Comparison of ENCODE assay signal across 8 cellular contexts in the genomic region with DNA sequence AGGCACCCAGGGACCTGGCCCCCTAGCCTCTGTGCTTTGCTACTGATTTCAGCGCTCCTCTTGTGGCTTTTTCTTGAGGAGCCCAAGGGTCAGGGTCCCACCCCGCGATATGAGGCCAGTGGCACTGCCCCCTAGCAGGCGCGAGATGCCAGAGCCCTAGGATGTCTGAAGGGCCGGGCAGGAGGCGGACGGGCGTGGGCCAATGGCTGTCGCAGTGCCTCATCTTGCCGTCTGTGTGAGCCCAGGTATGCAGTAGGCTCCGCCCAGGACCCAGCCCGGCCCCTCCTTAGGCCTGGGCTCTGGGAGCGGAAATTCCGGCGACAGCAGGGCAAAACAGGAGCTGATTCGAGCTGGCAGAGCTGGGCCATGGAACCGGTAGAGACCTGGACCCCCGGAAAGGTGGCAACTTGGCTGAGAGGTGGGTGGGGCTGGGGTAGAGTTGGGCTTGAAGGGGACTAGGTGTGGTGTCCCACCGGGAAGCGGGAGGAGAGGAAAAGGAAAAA. TPM values are rescaled to one million over a fixed set of nuclear protein-coding genes. Genes with fewer than 3 reads are reported as not detected.
DNase-seq lines count a peak whose midpoint lies in the region; ATAC-seq and TF ChIP-seq lines count a peak whose summit lies in the region.
"Had no signal": no experiment of that assay in that cellular context is flagged by ENCODE, and none has a peak within 500 bp of the region (broad histone marks: within the 10 kb centered on the region; RNA-seq: fewer than 3 reads in every experiment).

Gene CNKSR1 (plus strand): TSS at position 310 of the 503 bp plus-strand sequence. CDS start 57 bp downstream, at position 367.

- H3K4me3 ChIP-seq in HUES64 (ENCODE audit: low read length) (peak within 1 kb of the TSS; percentile 52), PC-3 (ENCODE audit: low read length) (peak within 1 kb of the TSS; percentile 73), iPS-11a (ENCODE audit: low read depth, low read length) (peak within 1 kb of the TSS; percentile 27), skin epidermis (peak within 1 kb of the TSS in 5 of 7 experiments; percentile 14 to 44 (median 26))

- peak within 1 kb of the TSS; percentile 84 for H3K4me2 ChIP-seq in PC-3 (ENCODE audit: low read length)

- peak within 1 kb of the TSS; percentile 58 for H2AFZ ChIP-seq in PC-3 (ENCODE audit: low read length)

- peaks cover 13% of the 10 kb centered on the region for H3K79me2 ChIP-seq in PC-3 (ENCODE audit: low read length)

- no peaks in the 10 kb centered on the region for H4K20me1 ChIP-seq in PC-3 (ENCODE audit: low read length)

- 12% methylated on average over 21 of the region's 21 CpGs for WGBS in HUES64

- BruUV-seq in PC-3 (replicated peaks; lab: Mats Ljungman, UMichigan), result no TSS peak

- CTCF ChIA-PET in PC-3 (lab: Charles Lee), result interaction anchor here (0.6 to 1.3 kb wide), 3 partner anchors 57 to 222 kb away, joined by 3 to 5 read pairs (median 3); partner anchors contain the start of gene CEP85

- no peak within 1 kb of the TSS; the same call in 1 of the 2 replicates for H3K27ac ChIP-seq in HUES64 (ENCODE audit: low read depth, low read length)
- H3K27ac ChIP-seq in PC-3 (ENCODE audit: low read length), result peak within 1 kb of the TSS; percentile 31
- H3K27ac ChIP-seq in skin epidermis, result peak within 1 kb of the TSS in 16 of 21 experiments; percentile 22 to 78 (median 64)

- POLR2A ChIA-PET in PC-3 (lab: Charles Lee; ENCODE audit: unreplicated experiment), result interaction anchor here (0.6 kb wide), 1 partner anchor 201 kb away, joined by 9 read pairs; no protein-coding TSS in a partner anchor

- ATAC-seq in PC-3, result peak; percentile 88

- H3K9ac ChIP-seq in HUES64 (ENCODE audit: low read depth, low read length) (peak within 1 kb of the TSS; percentile 53), PC-3 (ENCODE audit: low read length) (peak within 1 kb of the TSS; percentile 60)

- TF ChIP-seq CTCF in PC-3 (conservative IDR thresholded peaks at IDR 0.05; ENCODE audit: low read depth, low read length), result peak; percentile 58

- H3F3A ChIP-seq in PC-3 (ENCODE audit: low read length, unreplicated experiment), result no peaks in the 10 kb centered on the region

- H3K4me1 ChIP-seq in HUES64 (ENCODE audit: insufficient read depth, low read length) (no peaks in the 10 kb centered on the region), PC-3 (ENCODE audit: insufficient read depth, low read length) (peaks cover 27% of the 10 kb centered on the region)

- H3K27me3 ChIP-seq in HUES64 (ENCODE audit: insufficient read depth, low read length) (no peaks in the 10 kb centered on the region), PC-3 (ENCODE audit: low read length) (no peaks in the 10 kb centered on the region)

- H3K36me3 ChIP-seq in HUES64 (ENCODE audit: insufficient read depth, low read length) (peaks cover 8% of the 10 kb centered on the region; the same call in 1 of the 2 replicates), PC-3 (ENCODE audit: low read depth, low read length) (no peaks in the 10 kb centered on the region)

- H3K9me3 ChIP-seq in HUES64 (ENCODE audit: insufficient read depth, low read depth, low read length) (no peaks in the 10 kb centered on the region), PC-3 (ENCODE audit: low read length) (no peaks in the 10 kb centered on the region)

- H3K9me2 ChIP-seq in PC-3 (replicated peaks; ENCODE audit: low read length), result no peaks in the 10 kb centered on the region

- intact Hi-C loops in PC-3 (cut with micrococcal nuclease), result no loop called here

- DNase-seq in PC-3, result peak; percentile 85
- no peak for DNase-seq in GM19238 (ENCODE audit: insufficient read length, low spot score)
- no peak for DNase-seq in anterior cingulate cortex (lab: John Stamatoyannopoulos, UW)
- no peak for DNase-seq in NOMO-1 treated with dmso at 0.1 percent for 144 hours (lab: John Stamatoyannopoulos, UW; ENCODE audit: unreplicated experiment)
- DNase-seq: NCI-H187 treated with DMSO at 0.1 percent for 48 hours had no signal

RNA-seq across cellular contexts. Expression of gene CNKSR1, which starts in this region (rescaled TPM):
- polyA plus RNA-seq in HUES64 (2013, experiment 1 of 2), result 4.5 TPM
- polyA plus RNA-seq in HUES64 (2013, experiment 2 of 2), result 6.7 TPM
- 32.1 and 34.5 TPM in 2 replicates for total RNA-seq in PC-3 (2014; rRNA removed)
